ENCODE assay signal across 8 cellular contexts in the genomic region with DNA sequence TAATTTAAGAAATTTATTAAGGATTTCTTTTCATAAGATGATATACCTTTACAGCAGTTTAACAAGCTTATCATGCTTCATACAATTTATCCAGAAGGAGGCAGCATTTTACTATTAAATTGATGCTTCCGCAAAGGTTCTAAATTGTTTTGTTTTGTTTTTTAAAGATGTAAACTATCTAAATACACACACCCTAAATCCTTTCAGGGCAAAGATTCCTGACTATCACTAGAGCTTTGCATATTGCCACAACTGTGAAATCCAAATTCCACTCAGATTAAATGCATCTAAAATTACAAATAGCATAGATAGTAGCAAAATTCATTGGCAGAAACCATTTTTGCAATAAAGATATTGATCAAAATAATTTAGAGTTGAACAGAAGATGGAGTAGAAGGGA. TPM values are rescaled to one million over a fixed set of nuclear protein-coding genes. Genes with fewer than 3 reads are reported as not detected.
A peak's percentile ranks its signal among the peaks of the same experiment; 100 is the strongest.
DNase-seq lines count a peak whose midpoint lies in the region; ATAC-seq and TF ChIP-seq lines count a peak whose summit lies in the region.

No MANE protein-coding gene starts in this region.

- peak; percentile 67 for TF ChIP-seq RAD21 in Ishikawa (IDR thresholded peaks at IDR 0.05; ENCODE audit: low read depth)
- TF ChIP-seq RAD21 in liver (IDR thresholded peaks at IDR 0.05) = peak; percentile 69 to 71

- no peaks in the 10 kb centered on the region for H3K36me3 Mint-ChIP-seq in activated naive CD8-positive, alpha-beta T cell treated with anti-CD3 and anti-CD28 coated beads for 36 hours

- no peaks in the 10 kb centered on the region for H3K9me3 Mint-ChIP-seq in activated naive CD8-positive, alpha-beta T cell treated with anti-CD3 and anti-CD28 coated beads for 36 hours

- H3K27ac ChIP-seq in liver (ENCODE audit: low read depth in 1 of 2, low read length in 2 of 2) = no peak overlapping the region

- WGBS in liver = 36% methylated on average over 1 of the region's 1 CpG

- no peak for TF ChIP-seq EP300 in Ishikawa (IDR thresholded peaks at IDR 0.05; ENCODE audit: borderline replicate concordance)

- no peaks in the 10 kb centered on the region for H3K9me3 ChIP-seq in liver (ENCODE audit: control insufficient read depth in 4 of 4, low read length in 3 of 4)

- H3K4me1 ChIP-seq in liver (ENCODE audit: control insufficient read depth in 4 of 4, insufficient read depth in 4 of 4, low read length in 3 of 4) = peaks cover 0 to 9% (median 0%) of the 10 kb centered on the region in 4 donors

- no peaks in the 10 kb centered on the region for H3K36me3 ChIP-seq in liver (ENCODE audit: control insufficient read depth in 4 of 4, insufficient read depth in 3 of 4, low read depth in 1 of 4, low read length in 3 of 4)

- no peak overlapping the region for H3K4me3 Mint-ChIP-seq in activated naive CD8-positive, alpha-beta T cell treated with anti-CD3 and anti-CD28 coated beads for 36 hours

- TF ChIP-seq CTCF in liver (IDR thresholded peaks at IDR 0.05; ENCODE audit: low read depth, low read length, missing input control) = peak; percentile 30

- H3K4me1 Mint-ChIP-seq in activated naive CD8-positive, alpha-beta T cell treated with anti-CD3 and anti-CD28 coated beads for 36 hours = no peaks in the 10 kb centered on the region

- ATAC-seq in GM18907 (IDR thresholded peaks at IDR 0.05; ENCODE audit: unreplicated experiment) = no peak

- intact Hi-C loops in posterior cingulate gyrus (cut with DNase I) = loop anchor here (2.0 to 10.0 kb wide), 3 partner anchors 242 to 370 kb away; no protein-coding TSS in a partner anchor

- H3K27me3 ChIP-seq in liver (ENCODE audit: control insufficient read depth in 4 of 4, insufficient read depth in 4 of 4, low read length in 3 of 4) = no peaks in the 10 kb centered on the region

- H3K4me3 ChIP-seq in liver (ENCODE audit: low read depth in 1 of 3, low read length in 3 of 3) = no peak overlapping the region

- no peak overlapping the region for H3K9ac ChIP-seq in liver (ENCODE audit: low read depth in 1 of 2, low read length in 2 of 2)

- H3K27me3 Mint-ChIP-seq in activated naive CD8-positive, alpha-beta T cell treated with anti-CD3 and anti-CD28 coated beads for 36 hours = no peaks in the 10 kb centered on the region

- peak; percentile 33 for DNase-seq in Ammon's horn (ENCODE audit: low spot score)
- peak; percentile 56 for DNase-seq in amniotic epithelial cell (ENCODE audit: low read depth)
- DNase-seq in posterior cingulate gyrus = no peak
- no peak for DNase-seq in activated naive CD8-positive, alpha-beta T cell treated with anti-CD3 and anti-CD28 coated beads for 36 hours
- DNase-seq in SKM-1 treated with dmso at 0.1 percent for 144 hours (lab: John Stamatoyannopoulos, UW; ENCODE audit: unreplicated experiment) = no peak

- H3K27ac Mint-ChIP-seq in activated naive CD8-positive, alpha-beta T cell treated with anti-CD3 and anti-CD28 coated beads for 36 hours = no peak overlapping the region

TF ChIP-seq in Ishikawa, 13 proteins besides CTCF, POLR2A, EP300 and RAD21:
- TF ChIP-seq CEBPB (IDR thresholded peaks at IDR 0.05) (no peak), NFIC (IDR thresholded peaks at IDR 0.05) (no peak), TCF12 (IDR thresholded peaks at IDR 0.05; ENCODE audit: low read depth) (no peak), TEAD4 (IDR thresholded peaks at IDR 0.05) (no peak), CREB1 (IDR thresholded peaks at IDR 0.05; ENCODE audit: low read depth) (no peak), ZBTB7A (IDR thresholded peaks at IDR 0.05; ENCODE audit: low read depth) (no peak), EGR1 (IDR thresholded peaks at IDR 0.05) (no peak), YY1 (IDR thresholded peaks at IDR 0.05; ENCODE audit: low read depth) (no peak)
- TF ChIP-seq, protein P1, sequence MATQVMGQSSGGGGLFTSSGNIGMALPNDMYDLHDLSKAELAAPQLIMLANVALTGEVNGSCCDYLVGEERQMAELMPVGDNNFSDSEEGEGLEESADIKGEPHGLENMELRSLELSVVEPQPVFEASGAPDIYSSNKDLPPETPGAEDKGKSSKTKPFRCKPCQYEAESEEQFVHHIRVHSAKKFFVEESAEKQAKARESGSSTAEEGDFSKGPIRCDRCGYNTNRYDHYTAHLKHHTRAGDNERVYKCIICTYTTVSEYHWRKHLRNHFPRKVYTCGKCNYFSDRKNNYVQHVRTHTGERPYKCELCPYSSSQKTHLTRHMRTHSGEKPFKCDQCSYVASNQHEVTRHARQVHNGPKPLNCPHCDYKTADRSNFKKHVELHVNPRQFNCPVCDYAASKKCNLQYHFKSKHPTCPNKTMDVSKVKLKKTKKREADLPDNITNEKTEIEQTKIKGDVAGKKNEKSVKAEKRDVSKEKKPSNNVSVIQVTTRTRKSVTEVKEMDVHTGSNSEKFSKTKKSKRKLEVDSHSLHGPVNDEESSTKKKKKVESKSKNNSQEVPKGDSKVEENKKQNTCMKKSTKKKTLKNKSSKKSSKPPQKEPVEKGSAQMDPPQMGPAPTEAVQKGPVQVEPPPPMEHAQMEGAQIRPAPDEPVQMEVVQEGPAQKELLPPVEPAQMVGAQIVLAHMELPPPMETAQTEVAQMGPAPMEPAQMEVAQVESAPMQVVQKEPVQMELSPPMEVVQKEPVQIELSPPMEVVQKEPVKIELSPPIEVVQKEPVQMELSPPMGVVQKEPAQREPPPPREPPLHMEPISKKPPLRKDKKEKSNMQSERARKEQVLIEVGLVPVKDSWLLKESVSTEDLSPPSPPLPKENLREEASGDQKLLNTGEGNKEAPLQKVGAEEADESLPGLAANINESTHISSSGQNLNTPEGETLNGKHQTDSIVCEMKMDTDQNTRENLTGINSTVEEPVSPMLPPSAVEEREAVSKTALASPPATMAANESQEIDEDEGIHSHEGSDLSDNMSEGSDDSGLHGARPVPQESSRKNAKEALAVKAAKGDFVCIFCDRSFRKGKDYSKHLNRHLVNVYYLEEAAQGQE (IDR thresholded peaks at IDR 0.05; ENCODE audit: low read depth) = no peak
- TF ChIP-seq, protein P2, sequence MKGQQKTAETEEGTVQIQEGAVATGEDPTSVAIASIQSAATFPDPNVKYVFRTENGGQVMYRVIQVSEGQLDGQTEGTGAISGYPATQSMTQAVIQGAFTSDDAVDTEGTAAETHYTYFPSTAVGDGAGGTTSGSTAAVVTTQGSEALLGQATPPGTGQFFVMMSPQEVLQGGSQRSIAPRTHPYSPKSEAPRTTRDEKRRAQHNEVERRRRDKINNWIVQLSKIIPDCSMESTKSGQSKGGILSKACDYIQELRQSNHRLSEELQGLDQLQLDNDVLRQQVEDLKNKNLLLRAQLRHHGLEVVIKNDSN (IDR thresholded peaks at IDR 0.05) = no peak
- TF ChIP-seq, protein P3, sequence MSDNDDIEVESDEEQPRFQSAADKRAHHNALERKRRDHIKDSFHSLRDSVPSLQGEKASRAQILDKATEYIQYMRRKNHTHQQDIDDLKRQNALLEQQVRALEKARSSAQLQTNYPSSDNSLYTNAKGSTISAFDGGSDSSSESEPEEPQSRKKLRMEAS (IDR thresholded peaks at IDR 0.05) = no peak

TF ChIP-seq in liver, 16 proteins besides CTCF, POLR2A, EP300 and RAD21:
- TF ChIP-seq JUND (IDR thresholded peaks at IDR 0.05) (no peak), YY1 (IDR thresholded peaks at IDR 0.05) (no peak), RXRA (IDR thresholded peaks at IDR 0.05) (no peak), HNF4G (IDR thresholded peaks at IDR 0.05) (no peak), NR2F2 (IDR thresholded peaks at IDR 0.05) (no peak), SP1 (IDR thresholded peaks at IDR 0.05) (no peak), FOXA2 (IDR thresholded peaks at IDR 0.05) (no peak), GABPA (IDR thresholded peaks at IDR 0.05 in 1 of 2, conservative IDR thresholded peaks at IDR 0.05 in 1 of 2) (no peak), FOXA1 (IDR thresholded peaks at IDR 0.05) (no peak)
- TF ChIP-seq, protein P4, sequence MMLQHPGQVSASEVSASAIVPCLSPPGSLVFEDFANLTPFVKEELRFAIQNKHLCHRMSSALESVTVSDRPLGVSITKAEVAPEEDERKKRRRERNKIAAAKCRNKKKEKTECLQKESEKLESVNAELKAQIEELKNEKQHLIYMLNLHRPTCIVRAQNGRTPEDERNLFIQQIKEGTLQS (IDR thresholded peaks at IDR 0.05) = no peak
- TF ChIP-seq, protein P5, sequence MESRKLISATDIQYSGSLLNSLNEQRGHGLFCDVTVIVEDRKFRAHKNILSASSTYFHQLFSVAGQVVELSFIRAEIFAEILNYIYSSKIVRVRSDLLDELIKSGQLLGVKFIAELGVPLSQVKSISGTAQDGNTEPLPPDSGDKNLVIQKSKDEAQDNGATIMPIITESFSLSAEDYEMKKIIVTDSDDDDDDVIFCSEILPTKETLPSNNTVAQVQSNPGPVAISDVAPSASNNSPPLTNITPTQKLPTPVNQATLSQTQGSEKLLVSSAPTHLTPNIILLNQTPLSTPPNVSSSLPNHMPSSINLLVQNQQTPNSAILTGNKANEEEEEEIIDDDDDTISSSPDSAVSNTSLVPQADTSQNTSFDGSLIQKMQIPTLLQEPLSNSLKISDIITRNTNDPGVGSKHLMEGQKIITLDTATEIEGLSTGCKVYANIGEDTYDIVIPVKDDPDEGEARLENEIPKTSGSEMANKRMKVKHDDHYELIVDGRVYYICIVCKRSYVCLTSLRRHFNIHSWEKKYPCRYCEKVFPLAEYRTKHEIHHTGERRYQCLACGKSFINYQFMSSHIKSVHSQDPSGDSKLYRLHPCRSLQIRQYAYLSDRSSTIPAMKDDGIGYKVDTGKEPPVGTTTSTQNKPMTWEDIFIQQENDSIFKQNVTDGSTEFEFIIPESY (IDR thresholded peaks at IDR 0.05) = no peak

RNA-seq across cellular contexts. Expression of a gene that starts 44.5 kb away (rescaled TPM):
- 100 to 1,000 TPM in 1 of 2 donors, 10 to 100 TPM in 1; 83.7 to 163 TPM for total RNA-seq in liver
- polyA plus RNA-seq in liver = 100 to 1,000 TPM in 1 of 2 donors, 10 to 100 TPM in 1; 22.7 to 106 TPM
- total RNA-seq in activated naive CD8-positive, alpha-beta T cell treated with anti-CD3 and anti-CD28 coated beads for 36 hours = 100 to 1,000 TPM; 139 to 156 TPM

Comparison
In these comparisons a context has a peak if more than half of its experiments do, and no peak if none do; other contexts are left out.
1. DNase-seq: peak in Ammon's horn (single experiment) and amniotic epithelial cell (single experiment); none in posterior cingulate gyrus (0 of 10), activated naive CD8-positive, alpha-beta T cell treated with anti-CD3 and anti-CD28 coated beads for 36 hours (single experiment) and SKM-1 treated with dmso at 0.1 percent for 144 hours (single experiment).